26 cellular contexts compared by ENCODE assay signal in the genomic region with DNA sequence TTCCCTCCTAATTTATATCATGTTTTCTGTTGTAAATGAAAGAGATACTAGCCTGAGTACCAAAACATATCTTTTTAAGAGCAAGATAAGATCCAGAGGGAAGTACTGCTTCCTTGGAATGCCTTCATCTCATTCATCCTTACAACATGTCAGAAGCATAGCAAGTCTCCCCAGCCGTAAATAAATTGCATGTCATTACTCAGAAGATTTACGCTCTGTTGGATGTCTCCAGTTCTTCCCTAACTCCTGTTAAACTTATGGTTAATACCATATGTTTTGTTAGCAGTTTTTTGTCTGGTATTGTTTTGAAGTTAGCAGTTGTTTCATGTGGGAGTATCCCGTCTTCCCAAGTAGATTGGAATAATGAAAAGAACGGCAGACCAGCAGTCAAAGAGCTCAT. TPM values are rescaled to one million over a fixed set of nuclear protein-coding genes. Genes with fewer than 3 reads are reported as not detected.
DNase-seq lines count a peak whose midpoint lies in the region; ATAC-seq, FAIRE-seq and TF ChIP-seq lines count a peak whose summit lies in the region.
"Had no signal": no experiment of that assay in that cellular context is flagged by ENCODE, and none has a peak within 500 bp of the region (broad histone marks: within the 10 kb centered on the region; RNA-seq: fewer than 3 reads in every experiment).

No MANE protein-coding gene starts in this region.

- no peaks in the 10 kb centered on the region for H3K9me3 Mint-ChIP-seq in activated T-cell treated with anti-CD3 and anti-CD28 coated beads, Interleukin-2, amount 50 U/mL, for 24 hours
- H3K9me3 Mint-ChIP-seq: CD14-positive monocyte; CD8-positive, alpha-beta memory T cell; H9; HFFc6 had no signal

- no peak overlapping the region for H3K4me3 Mint-ChIP-seq in activated T-cell treated with anti-CD3 and anti-CD28 coated beads, Interleukin-2, amount 50 U/mL, for 24 hours
- H3K4me3 Mint-ChIP-seq: CD14-positive monocyte; CD8-positive, alpha-beta memory T cell; H9; HFFc6 had no signal

- H3K27ac ChIP-seq in smooth muscle cell (ENCODE audit: low read depth), result no peak overlapping the region
- H3K27ac ChIP-seq: GM23248, PC-9, SJCRH30 had no signal

- H3K36me3 Mint-ChIP-seq in activated T-cell treated with anti-CD3 and anti-CD28 coated beads, Interleukin-2, amount 50 U/mL, for 24 hours (ENCODE audit: low read depth), result no peaks in the 10 kb centered on the region
- H3K36me3 Mint-ChIP-seq: CD14-positive monocyte; CD8-positive, alpha-beta memory T cell had no signal

- H3K4me3 ChIP-seq in smooth muscle cell, result no peak overlapping the region
- H3K4me3 ChIP-seq: GM23248, PC-9, SJCRH30 had no signal

- POLR2A ChIA-PET in HEK293T (lab: Yijun Ruan, JAX), result interaction anchor here (1.2 kb wide), 1 partner anchor 23 kb away, joined by 4 read pairs; no protein-coding TSS in a partner anchor

- no peaks in the 10 kb centered on the region for H3K27me3 ChIP-seq in smooth muscle cell (ENCODE audit: low read depth)
- H3K27me3 ChIP-seq: BE2C, SJCRH30 had no signal

- peaks cover 3% of the 10 kb centered on the region for H3K4me1 ChIP-seq in smooth muscle cell (ENCODE audit: low read depth)
- H3K4me1 ChIP-seq: BE2C had no signal

- no peak overlapping the region for H3K9ac ChIP-seq in smooth muscle cell (ENCODE audit: low read depth)
- H3K9ac ChIP-seq: GM23248 had no signal

- H3K9me3 ChIP-seq in smooth muscle cell (replicated peaks; ENCODE audit: low read depth), result no peaks in the 10 kb centered on the region
- H3K9me3 ChIP-seq: BE2C, SJCRH30 had no signal

- DNase-seq in HEK293T (ENCODE audit: extremely low spot score), result no peak
- peak; percentile 74 for DNase-seq in left kidney (ENCODE audit: low read depth, low spot score)
- DNase-seq in smooth muscle cell (lab: John Stamatoyannopoulos, UW; ENCODE audit: unreplicated experiment), result no peak
- DNase-seq in activated T-cell treated with anti-CD3 and anti-CD28 coated beads, Interleukin-2, amount 50 U/mL, for 24 hours, result no peak
- DNase-seq in ACHN, result no peak
- DNase-seq: BE2C; CD8-positive, alpha-beta memory T cell; DMS153; DND-41; GM23248; H9; HFFc6; KBM-7; NCI-H2029 treated with DMSO at 0.1 percent for 48 hours; NCI-H526 treated with DMSO at 0.1 percent for 48 hours; PC-9; SJCRH30 had no signal

- no peaks in the 10 kb centered on the region for H3K4me1 Mint-ChIP-seq in activated T-cell treated with anti-CD3 and anti-CD28 coated beads, Interleukin-2, amount 50 U/mL, for 24 hours (ENCODE audit: low read depth)
- H3K4me1 Mint-ChIP-seq: CD14-positive monocyte; CD8-positive, alpha-beta memory T cell had no signal

- H4K20me1 ChIP-seq in smooth muscle cell (ENCODE audit: low read depth), result no peaks in the 10 kb centered on the region

- H3K27me3 Mint-ChIP-seq in activated T-cell treated with anti-CD3 and anti-CD28 coated beads, Interleukin-2, amount 50 U/mL, for 24 hours, result peaks cover 62% of the 10 kb centered on the region

- no peak overlapping the region for H2AFZ ChIP-seq in smooth muscle cell (ENCODE audit: low read depth)
- H2AFZ ChIP-seq: GM23248, PC-9 had no signal

- CTCF ChIA-PET in HEK293T (lab: Yijun Ruan, JAX), result interaction anchor here (0.6 to 1.8 kb wide), 4 partner anchors 33 to 289 kb away, joined by 3 to 5 read pairs (median 4); no protein-coding TSS in a partner anchor

- H3K4me2 ChIP-seq in smooth muscle cell, result peak overlapping the region; percentile 6
- H3K4me2 ChIP-seq: PC-9 had no signal

- H3K36me3 ChIP-seq in smooth muscle cell (ENCODE audit: low read depth), result no peaks in the 10 kb centered on the region
- H3K36me3 ChIP-seq: BE2C, SJCRH30 had no signal

- peak; percentile 96 for FAIRE-seq in endometrium (lab: Jason Lieb, UNC)
- FAIRE-seq: GM19239 had no signal

- in situ Hi-C loops in ACHN (cut with HindIII; ENCODE audit: low pct_ligation_motif_present, low pct_unique_long_range_greater_than_20kb, low sequenced_read_pairs), result no loop called here

- ATAC-seq in GM21360 (IDR thresholded peaks at IDR 0.05; ENCODE audit: unreplicated experiment), result no peak
- ATAC-seq: Right ventricle myocardium inferior, SK-N-SH treated with all-trans-retinoic acid at 6 μM for 48 hours had no signal

- no peak for TF ChIP-seq CTCF in smooth muscle cell (IDR thresholded peaks at IDR 0.05; ENCODE audit: borderline replicate concordance, insufficient read depth, poor library complexity, severe bottlenecking)

- H3K79me2 ChIP-seq in smooth muscle cell (ENCODE audit: low read depth), result no peaks in the 10 kb centered on the region

- 57% methylated on average over 4 of the region's 4 CpGs for WGBS in smooth muscle cell (ENCODE audit: low lambda C conversion rate)

- no peak overlapping the region for H3K27ac Mint-ChIP-seq in activated T-cell treated with anti-CD3 and anti-CD28 coated beads, Interleukin-2, amount 50 U/mL, for 24 hours
- H3K27ac Mint-ChIP-seq: CD14-positive monocyte; CD8-positive, alpha-beta memory T cell; H9; HFFc6 had no signal

- no peaks in the 10 kb centered on the region for H3F3A ChIP-seq in smooth muscle cell (ENCODE audit: low read depth)

TF ChIP-seq in HEK293T, 16 proteins besides CTCF, POLR2A, EP300 and RAD21:
- no peak for TF ChIP-seq FOXK2 (IDR thresholded peaks at IDR 0.05)
- TF ChIP-seq, protein P1, sequence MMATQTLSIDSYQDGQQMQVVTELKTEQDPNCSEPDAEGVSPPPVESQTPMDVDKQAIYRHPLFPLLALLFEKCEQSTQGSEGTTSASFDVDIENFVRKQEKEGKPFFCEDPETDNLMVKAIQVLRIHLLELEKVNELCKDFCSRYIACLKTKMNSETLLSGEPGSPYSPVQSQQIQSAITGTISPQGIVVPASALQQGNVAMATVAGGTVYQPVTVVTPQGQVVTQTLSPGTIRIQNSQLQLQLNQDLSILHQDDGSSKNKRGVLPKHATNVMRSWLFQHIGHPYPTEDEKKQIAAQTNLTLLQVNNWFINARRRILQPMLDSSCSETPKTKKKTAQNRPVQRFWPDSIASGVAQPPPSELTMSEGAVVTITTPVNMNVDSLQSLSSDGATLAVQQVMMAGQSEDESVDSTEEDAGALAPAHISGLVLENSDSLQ (IDR thresholded peaks at IDR 0.05), result peak; percentile 91

RNA-seq across cellular contexts. Expression of a gene that starts 7.5 kb away (rescaled TPM):
- total RNA-seq in smooth muscle cell, result 120 and 155 TPM in 2 replicates
- polyA plus RNA-seq in smooth muscle cell, result 161 and 191 TPM in 2 replicates
- total RNA-seq: CD8-positive, alpha-beta memory T cell; GM23248; HFFc6; HT1080; LHCN-M2; NCI-H460; PC-9 had no signal
- polyA plus RNA-seq: CD14-positive monocyte; CD8-positive, alpha-beta memory T cell; GM23248 had no signal
